In the genomic region with DNA sequence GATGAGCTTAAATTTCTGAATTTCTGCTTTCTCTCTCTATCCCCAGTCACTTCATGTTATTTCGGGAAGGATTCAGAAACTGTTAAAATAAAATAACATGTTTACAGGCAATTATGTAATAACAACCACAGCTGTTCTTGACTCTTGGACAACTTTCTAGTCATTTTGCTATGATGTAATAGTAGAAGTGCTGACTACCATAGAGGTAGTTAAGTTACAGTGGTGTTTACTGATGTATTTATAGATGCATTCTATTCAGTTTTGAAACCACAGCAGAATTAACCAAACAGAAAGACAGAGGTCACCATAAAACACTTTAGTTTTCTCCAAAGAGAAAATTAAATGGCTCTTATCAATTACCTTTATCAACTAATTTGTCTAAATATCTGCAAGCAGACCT, we compare ENCODE assay signal across 1 cellular context.
TF ChIP-seq lines count a peak whose summit lies in the region.

No MANE protein-coding gene starts in this region.

TF ChIP-seq in IMR-90, 13 proteins besides CTCF, POLR2A, EP300 and RAD21:
- TF ChIP-seq BHLHE40 (IDR thresholded peaks at IDR 0.05; ENCODE audit: low read depth, low read length): no peak
- TF ChIP-seq CEBPB (IDR thresholded peaks at IDR 0.05; ENCODE audit: low read depth, low read length): peak; percentile 41; the same call in 1 of the 2 replicates
